ENCODE assay signal across 13 cellular contexts in the genomic region with DNA sequence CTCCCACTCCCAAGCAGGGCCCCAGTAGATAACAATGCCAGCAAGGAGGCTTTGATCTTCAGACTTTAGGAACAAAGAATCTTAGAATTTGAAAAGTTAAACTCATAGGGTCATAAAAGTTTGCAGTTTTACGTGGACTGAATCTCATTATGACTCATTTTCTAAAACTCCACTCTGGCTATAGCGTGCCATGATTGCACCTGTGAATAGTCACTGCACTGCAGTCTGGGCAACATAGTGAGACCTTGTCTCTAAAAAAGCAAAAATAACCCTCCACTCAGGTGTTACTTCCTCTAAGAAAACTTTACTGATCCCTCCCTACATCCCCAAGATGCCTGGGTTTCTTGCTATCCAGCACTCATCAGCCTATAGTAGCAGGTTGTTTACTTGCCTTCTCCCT.
DNase-seq lines count a peak whose midpoint lies in the region; ATAC-seq lines count a peak whose summit lies in the region.
"Had no signal": no experiment of that assay in that cellular context is flagged by ENCODE, and none has a peak within 500 bp of the region (broad histone marks: within the 10 kb centered on the region; RNA-seq: fewer than 3 reads in every experiment).

No MANE protein-coding gene starts in this region.

- DNase-seq in T-helper 9 cell (no peak), AG20443 (ENCODE audit: low spot score) (no peak), NCI-H1105 treated with DMSO at 0.1 percent for 48 hours (lab: John Stamatoyannopoulos, UW) (no peak)
- DNase-seq: activated effector memory CD4-positive, alpha-beta T cell treated with Interleukin-2 at 50 U/mL for 16 hours; AML-193; heart right ventricle; NCI-H187; NK-92 treated with Interleukin-12 subunit alpha and Interleukin-12 subunit beta, amount 100 ng/mL, for 24 hours had no signal

- ATAC-seq in GM18517 (IDR thresholded peaks at IDR 0.05; ENCODE audit: unreplicated experiment) (peak; percentile 93), GM21360 (IDR thresholded peaks at IDR 0.05; ENCODE audit: unreplicated experiment) (peak; percentile 95), HG02885 (IDR thresholded peaks at IDR 0.05; ENCODE audit: poor library complexity, unreplicated experiment) (peak; percentile 82), HG03571 (IDR thresholded peaks at IDR 0.05; ENCODE audit: unreplicated experiment) (peak; percentile 81)
- no peak for ATAC-seq in activated CD4-positive, CD25-positive, alpha-beta regulatory T cell treated with anti-CD3 and anti-CD28 coated beads, Interleukin-2, amount 50 U/mL, for 24 hours
- ATAC-seq: heart right ventricle had no signal

Comparison
In these comparisons a context has a peak if more than half of its experiments do, and no peak if none do; other contexts are left out.
1. ATAC-seq: peak in GM18517 (single experiment), GM21360 (single experiment), HG02885 (single experiment) and HG03571 (single experiment); none in activated CD4-positive, CD25-positive, alpha-beta regulatory T cell treated with anti-CD3 and anti-CD28 coated beads, Interleukin-2, amount 50 U/mL, for 24 hours (0 of 2).